ENCODE assay signal across 10 cellular contexts in genomic region chr9:129620669-129621295, GRCh38. TPM values are rescaled to one million over a fixed set of nuclear protein-coding genes. Genes with fewer than 3 reads are reported as not detected.
DNase-seq lines count a peak whose midpoint lies in the region; ATAC-seq and TF ChIP-seq lines count a peak whose summit lies in the region.
"Had no signal": no experiment of that assay in that cellular context is flagged by ENCODE, and none has a peak within 500 bp of the region (broad histone marks: within the 10 kb centered on the region; RNA-seq: fewer than 3 reads in every experiment).

A gene with protein sequence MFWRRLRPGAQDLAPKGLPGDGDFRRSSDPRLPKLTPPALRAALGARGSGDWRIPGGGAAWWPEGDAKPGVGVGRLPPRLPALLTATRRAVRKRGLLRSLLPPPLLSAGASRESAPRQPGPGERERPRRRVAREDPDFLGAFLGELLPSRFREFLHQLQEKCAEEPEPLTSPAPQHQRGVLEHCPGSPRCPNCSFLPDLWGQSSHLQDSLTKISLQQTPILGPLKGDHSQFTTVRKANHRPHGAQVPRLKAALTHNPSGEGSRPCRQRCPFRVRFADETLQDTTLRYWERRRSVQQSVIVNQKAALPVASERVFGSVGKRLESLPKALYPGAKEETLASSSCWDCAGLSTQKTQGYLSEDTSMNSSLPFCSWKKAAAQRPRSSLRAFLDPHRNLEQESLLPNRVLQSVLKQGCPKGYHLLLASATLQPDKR (minus strand): TSS chr9:129621101. CDS start chr9:129620574, 527 bp downstream.

- H3K4me3 Mint-ChIP-seq in immature natural killer cell: peak within 1 kb of the TSS in 4 of 5 donors; percentile 45 to 63 (median 56)
- H3K4me3 Mint-ChIP-seq in stimulated activated naive CD8-positive, alpha-beta T cell treated with anti-CD3 and anti-CD28 coated beads, Interleukin-15, amount 100 ng/mL, for 72 hours: peak within 1 kb of the TSS; percentile 14 to 66

- peaks cover 16 to 28% of the 10 kb centered on the region in 2 donors for H3K4me1 Mint-ChIP-seq in immature natural killer cell
- H3K4me1 Mint-ChIP-seq in stimulated activated naive CD8-positive, alpha-beta T cell treated with anti-CD3 and anti-CD28 coated beads, Interleukin-15, amount 100 ng/mL, for 72 hours: peaks cover 25% of the 10 kb centered on the region

- H3K9me3 Mint-ChIP-seq in immature natural killer cell: no peaks in the 10 kb centered on the region
- peaks cover 0 to 4% of the 10 kb centered on the region in 2 donors for H3K9me3 Mint-ChIP-seq in stimulated activated naive CD8-positive, alpha-beta T cell treated with anti-CD3 and anti-CD28 coated beads, Interleukin-15, amount 100 ng/mL, for 72 hours
- H3K9me3 Mint-ChIP-seq: activated T-helper 2 cell treated with anti-CD3 and anti-CD28 coated beads, Interferon-gamma antibody, Interleukin-2, Interleukin-4, amounts not matched to agents 10 μg/mL and 5 μg/mL and 100 μg/mL, durations not matched to agents 14 hours and 24 hours and 36 hours had no signal

- H3K4me3 ChIP-seq in Jurkat, Clone E6-1 (ENCODE audit: low read length): peak within 1 kb of the TSS; percentile 46

- no peak for DNase-seq in Jurkat, Clone E6-1 (ENCODE audit: low read depth, low spot score)
- DNase-seq in immature natural killer cell (no peak), germinal center (ENCODE audit: low spot score) (no peak)
- DNase-seq in stimulated activated naive CD8-positive, alpha-beta T cell treated with anti-CD3 and anti-CD28 coated beads, Interleukin-15, amount 100 ng/mL, for 72 hours: no peak
- no peak for DNase-seq in activated CD4-positive, CD25-positive, alpha-beta regulatory T cell (lab: John Stamatoyannopoulos, UW)
- DNase-seq: NCI-H510A treated with DMSO at 0.1 percent for 48 hours, occipital lobe had no signal

- no peak within 1 kb of the TSS for H3K27ac Mint-ChIP-seq in immature natural killer cell
- H3K27ac Mint-ChIP-seq in stimulated activated naive CD8-positive, alpha-beta T cell treated with anti-CD3 and anti-CD28 coated beads, Interleukin-15, amount 100 ng/mL, for 72 hours: no peak within 1 kb of the TSS
- H3K27ac Mint-ChIP-seq: activated T-helper 2 cell treated with anti-CD3 and anti-CD28 coated beads, Interferon-gamma antibody, Interleukin-2, Interleukin-4, amounts not matched to agents 10 μg/mL and 5 μg/mL and 100 μg/mL, durations not matched to agents 14 hours and 24 hours and 36 hours had no signal

- peaks cover 0 to 4% (median 0%) of the 10 kb centered on the region in 3 donors for H3K36me3 Mint-ChIP-seq in immature natural killer cell

- H3K27me3 Mint-ChIP-seq in immature natural killer cell (ENCODE audit: low read depth in 3 of 3): peaks cover 15 to 23% (median 22%) of the 10 kb centered on the region in 3 donors
- peaks cover 49% of the 10 kb centered on the region for H3K27me3 Mint-ChIP-seq in stimulated activated naive CD8-positive, alpha-beta T cell treated with anti-CD3 and anti-CD28 coated beads, Interleukin-15, amount 100 ng/mL, for 72 hours

- H3K27ac ChIP-seq in VCaP: peak within 1 kb of the TSS; percentile 32; the same call in 1 of the 2 replicates

- ATAC-seq in stimulated activated naive CD8-positive, alpha-beta T cell treated with anti-CD3 and anti-CD28 coated beads, Interleukin-15, amount 100 ng/mL, for 72 hours: no peak
- ATAC-seq in GM21786 (IDR thresholded peaks at IDR 0.05; ENCODE audit: unreplicated experiment): no peak

- TF ChIP-seq CTCF in VCaP (conservative IDR thresholded peaks at IDR 0.05): no peak

RNA-seq across cellular contexts. Expression of the gene that starts here (rescaled TPM):
- not detected for polyA plus RNA-seq in Jurkat, Clone E6-1 (2012; ENCODE audit: insufficient read depth, insufficient read length)
- polyA plus RNA-seq in immature natural killer cell: not detected
